Comparison of ENCODE assay signal across 13 cellular contexts in the genomic region with DNA sequence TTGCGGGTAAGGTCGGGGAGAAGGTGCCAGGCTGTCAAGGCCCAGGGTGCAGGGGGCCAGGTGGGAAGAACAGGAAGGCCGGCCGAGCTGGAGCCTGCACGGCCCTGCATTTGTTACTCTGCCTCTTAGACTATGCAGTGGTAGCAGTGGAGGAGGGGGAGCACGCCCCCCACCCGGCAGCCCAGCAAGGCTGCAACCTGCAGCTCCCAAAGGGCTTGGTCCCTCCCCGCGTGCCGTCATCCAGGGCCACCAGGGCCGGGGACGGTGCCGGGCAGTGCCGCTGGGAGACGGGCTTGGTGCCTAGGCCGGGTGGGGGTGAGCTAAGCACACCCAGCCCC. TPM values are rescaled to one million over a fixed set of nuclear protein-coding genes. Genes with fewer than 3 reads are reported as not detected.
DNase-seq lines count a peak whose midpoint lies in the region; TF ChIP-seq lines count a peak whose summit lies in the region.
"Had no signal": no experiment of that assay in that cellular context is flagged by ENCODE, and none has a peak within 500 bp of the region (broad histone marks: within the 10 kb centered on the region; RNA-seq: fewer than 3 reads in every experiment).

No MANE protein-coding gene starts in this region.

- H3K9me3 Mint-ChIP-seq in glutamatergic neuron (ENCODE audit: unreplicated experiment) = peaks cover 3% of the 10 kb centered on the region
- H3K9me3 Mint-ChIP-seq in neural crest cell = no peaks in the 10 kb centered on the region
- H3K9me3 Mint-ChIP-seq in progenitor cell of endocrine pancreas (ENCODE audit: low read depth) = no peaks in the 10 kb centered on the region
- no peaks in the 10 kb centered on the region for H3K9me3 Mint-ChIP-seq in type B pancreatic cell
- H3K9me3 Mint-ChIP-seq: CD4-positive, alpha-beta T cell had no signal

- no peaks in the 10 kb centered on the region for H3K79me2 ChIP-seq in osteoblast (ENCODE audit: insufficient read depth, low read length)

- H3K27me3 Mint-ChIP-seq in glutamatergic neuron (ENCODE audit: unreplicated experiment) (peaks cover 9% of the 10 kb centered on the region), neural crest cell (ENCODE audit: low read depth) (no peaks in the 10 kb centered on the region), progenitor cell of endocrine pancreas (no peaks in the 10 kb centered on the region), type B pancreatic cell (no peaks in the 10 kb centered on the region)
- H3K27me3 Mint-ChIP-seq: B cell; CD4-positive, alpha-beta T cell had no signal

- H3K9me3 ChIP-seq in SJCRH30 (replicated peaks) (no peaks in the 10 kb centered on the region), osteoblast (ENCODE audit: low read depth, low read length) (no peaks in the 10 kb centered on the region)
- H3K9me3 ChIP-seq: Caco-2, HAP-1 had no signal

- H3K4me3 ChIP-seq in SJCRH30 (no peak overlapping the region), osteoblast (ENCODE audit: insufficient read depth, low read length) (no peak overlapping the region)
- H3K4me3 ChIP-seq: HAP-1 had no signal

- H3K27me3 ChIP-seq in SJCRH30 (no peaks in the 10 kb centered on the region), osteoblast (ENCODE audit: insufficient read depth, low read length) (no peaks in the 10 kb centered on the region)

- TF ChIP-seq CTCF in glutamatergic neuron (IDR thresholded peaks at IDR 0.05; ENCODE audit: partially characterized antibody, unreplicated experiment) = no peak
- no peak for TF ChIP-seq CTCF in neural crest cell (conservative IDR thresholded peaks at IDR 0.05)
- no peak for TF ChIP-seq CTCF in progenitor cell of endocrine pancreas (IDR thresholded peaks at IDR 0.05; ENCODE audit: unreplicated experiment)
- TF ChIP-seq CTCF in osteoblast (IDR thresholded peaks at IDR 0.05; ENCODE audit: extremely low read depth, low read depth, low read length) = no peak
- TF ChIP-seq CTCF in type B pancreatic cell (conservative IDR thresholded peaks at IDR 0.05) = no peak

- peaks cover 8% of the 10 kb centered on the region for H4K20me1 ChIP-seq in osteoblast (ENCODE audit: insufficient read depth, low read length)

- H3K4me1 Mint-ChIP-seq in glutamatergic neuron (ENCODE audit: low read depth, unreplicated experiment) (peaks cover 26% of the 10 kb centered on the region), neural crest cell (peaks cover 36% of the 10 kb centered on the region), progenitor cell of endocrine pancreas (ENCODE audit: low read depth) (peaks cover 13% of the 10 kb centered on the region), type B pancreatic cell (ENCODE audit: unreplicated experiment) (peaks cover 22% of the 10 kb centered on the region)

- no peak overlapping the region for H2AFZ ChIP-seq in osteoblast (ENCODE audit: low read length)

- no peak overlapping the region for H3K4me2 ChIP-seq in osteoblast (ENCODE audit: insufficient read depth, low read length)

- H3K4me3 Mint-ChIP-seq in glutamatergic neuron (ENCODE audit: unreplicated experiment) (peak overlapping the region; percentile 49), neural crest cell (peak overlapping the region; percentile 29), progenitor cell of endocrine pancreas (ENCODE audit: low read depth) (no peak overlapping the region), type B pancreatic cell (no peak overlapping the region)
- H3K4me3 Mint-ChIP-seq: B cell; CD4-positive, alpha-beta T cell had no signal

- DNase-seq in SJCRH30 = no peak
- DNase-seq in glutamatergic neuron = no peak
- no peak for DNase-seq in neural crest cell (ENCODE audit: low read depth, low spot score)
- DNase-seq in progenitor cell of endocrine pancreas (ENCODE audit: low spot score, unreplicated experiment) = no peak
- DNase-seq in cerebellar cortex (ENCODE audit: low spot score) = no peak
- DNase-seq in osteoblast (ENCODE audit: insufficient read length, low spot score, missing footprints) = no peak
- DNase-seq in type B pancreatic cell (ENCODE audit: extremely low spot score, unreplicated experiment) = no peak
- no peak for DNase-seq in activated CD4-positive, alpha-beta T cell treated with anti-CD3 and anti-CD28 coated beads for 1 hour
- DNase-seq: Caco-2; CD4-positive, alpha-beta T cell had no signal

- H3K36me3 ChIP-seq in SJCRH30 (no peaks in the 10 kb centered on the region), osteoblast (ENCODE audit: insufficient read depth, low read length) (no peaks in the 10 kb centered on the region)
- H3K36me3 ChIP-seq: HAP-1 had no signal

- peak overlapping the region; percentile 86 for H3K27ac Mint-ChIP-seq in glutamatergic neuron (ENCODE audit: unreplicated experiment)
- no peak overlapping the region for H3K27ac Mint-ChIP-seq in neural crest cell (ENCODE audit: unreplicated experiment)
- peak overlapping the region; percentile 49 for H3K27ac Mint-ChIP-seq in progenitor cell of endocrine pancreas
- H3K27ac Mint-ChIP-seq in type B pancreatic cell = no peak overlapping the region
- H3K27ac Mint-ChIP-seq: B cell; CD4-positive, alpha-beta T cell had no signal

- H3K27ac ChIP-seq in SJCRH30 = peak overlapping the region; percentile 50; the same call in 1 of the 2 replicates
- H3K27ac ChIP-seq in osteoblast (ENCODE audit: low read depth, low read length) = no peak overlapping the region
- H3K27ac ChIP-seq: C4-2B had no signal

- peaks cover 23% of the 10 kb centered on the region for H3K4me1 ChIP-seq in SJCRH30
- peaks cover 10% of the 10 kb centered on the region for H3K4me1 ChIP-seq in osteoblast (ENCODE audit: insufficient read depth, low read length)
- H3K4me1 ChIP-seq: Caco-2, HAP-1 had no signal

- H3K36me3 Mint-ChIP-seq in glutamatergic neuron (ENCODE audit: unreplicated experiment) (no peaks in the 10 kb centered on the region), neural crest cell (ENCODE audit: low read depth) (no peaks in the 10 kb centered on the region), progenitor cell of endocrine pancreas (ENCODE audit: insufficient read depth) (peaks cover 2% of the 10 kb centered on the region), type B pancreatic cell (no peaks in the 10 kb centered on the region)

RNA-seq across cellular contexts. Expression of a gene that starts 7.0 kb away (rescaled TPM):
- total RNA-seq in SJCRH30 (2014; rRNA removed; shearing (Covaris generic)) = 0.15 TPM in 1 of 2 replicates, not detected in the other
- total RNA-seq in glutamatergic neuron (ENCODE audit: unreplicated experiment) (0.59 TPM), neural crest cell (0.91 and 1.1 TPM in 2 replicates), progenitor cell of endocrine pancreas (0.50 and 0.64 TPM in 2 replicates), osteoblast (10.3 and 10.5 TPM in 2 replicates), type B pancreatic cell (ENCODE audit: low replicate concordance) (2.5 and 5.0 TPM in 2 replicates)
- total RNA-seq: CD4-positive, alpha-beta T cell had no signal

RNA-seq across cellular contexts. Expression of a gene that starts 36.5 kb away (rescaled TPM):
- total RNA-seq in SJCRH30 (2014; rRNA removed; shearing (Covaris generic)) = 0.93 and 2.1 TPM in 2 replicates
- total RNA-seq in glutamatergic neuron (ENCODE audit: unreplicated experiment) (3.1 TPM), neural crest cell (0.41 TPM in 1 of 2 replicates, not detected in the other), progenitor cell of endocrine pancreas (1.6 and 1.9 TPM in 2 replicates), osteoblast (3.5 and 5.1 TPM in 2 replicates), type B pancreatic cell (ENCODE audit: low replicate concordance) (1.2 TPM in 2 replicates)

Comparison
In these comparisons a context has a peak if more than half of its experiments do, and no peak if none do; other contexts are left out.
1. H3K27ac Mint-ChIP-seq: peak in glutamatergic neuron (single experiment) and progenitor cell of endocrine pancreas (single experiment); none in neural crest cell (single experiment) and type B pancreatic cell (single experiment).
2. H3K4me3 Mint-ChIP-seq: peak in glutamatergic neuron (single experiment) and neural crest cell (single experiment); none in progenitor cell of endocrine pancreas (single experiment) and type B pancreatic cell (single experiment).